In genomic region chr12:25741917-25742316, GRCh38 we compare ENCODE assay signal across 15 cellular contexts.
DNase-seq lines count a peak whose midpoint lies in the region; ATAC-seq and TF ChIP-seq lines count a peak whose summit lies in the region.
"Had no signal": no experiment of that assay in that cellular context is flagged by ENCODE, and none has a peak within 500 bp of the region (broad histone marks: within the 10 kb centered on the region; RNA-seq: fewer than 3 reads in every experiment).

No MANE protein-coding gene starts in this region.

- DNase-seq in Panc1 (ENCODE audit: low read depth, low spot score) (no peak), mesenchymal stem cell (no peak), smooth muscle cell (lab: John Stamatoyannopoulos, UW; ENCODE audit: unreplicated experiment) (no peak)
- DNase-seq in stimulated activated naive CD4-positive, alpha-beta T cell treated with Interleukin-2 at 50 U/mL for 16 hours (lab: John Stamatoyannopoulos, UW), result no peak
- DNase-seq: C1 segment of cervical spinal cord; Calu3; CD4-positive, alpha-beta memory T cell; COR-L47; DMS53; DMS79 treated with DMSO at 0.1 percent for 48 hours; GF-D8; GOT3 had no signal

- TF ChIP-seq CTCF in Panc1 (IDR thresholded peaks at IDR 0.05) (no peak), smooth muscle cell (IDR thresholded peaks at IDR 0.05; ENCODE audit: borderline replicate concordance, insufficient read depth, poor library complexity, severe bottlenecking) (no peak)

- H3K4ac ChIP-seq in mesenchymal stem cell (ENCODE audit: low read depth in 1 of 2, low read length in 2 of 2), result no peak overlapping the region

- H3K4me3 ChIP-seq in Panc1 (ENCODE audit: low read depth in 2 of 2, low read length in 2 of 2) (no peak overlapping the region), mesenchymal stem cell (ENCODE audit: insufficient read depth in 1 of 2, low read depth in 1 of 2, low read length in 2 of 2) (no peak overlapping the region), smooth muscle cell (no peak overlapping the region)
- H3K4me3 ChIP-seq: HAP-1 had no signal

- ATAC-seq in Panc1, result peak; percentile 37; the same call in 1 of the 2 replicates
- ATAC-seq in GM19328 (IDR thresholded peaks at IDR 0.05; ENCODE audit: unreplicated experiment), result no peak
- no peak for ATAC-seq in GM21447 (IDR thresholded peaks at IDR 0.05; ENCODE audit: unreplicated experiment)

- CTCF ChIA-PET in Panc1 (lab: Charles Lee), result no interaction called here

- no peak overlapping the region for H2AK5ac ChIP-seq in mesenchymal stem cell (ENCODE audit: low read length, severe bottlenecking)

- H3K27ac ChIP-seq in Panc1 (ENCODE audit: low read length), result no peak overlapping the region
- no peak overlapping the region for H3K27ac ChIP-seq in mesenchymal stem cell (ENCODE audit: low read length, poor library complexity, severe bottlenecking)
- H3K27ac ChIP-seq in smooth muscle cell (ENCODE audit: low read depth), result peak overlapping the region; percentile 59

- no peaks in the 10 kb centered on the region for H3K79me2 ChIP-seq in smooth muscle cell (ENCODE audit: low read depth)

- no peak overlapping the region for H2BK12ac ChIP-seq in mesenchymal stem cell (ENCODE audit: low read length in 2 of 2)

- H2BK120ac ChIP-seq in mesenchymal stem cell (ENCODE audit: low read depth, low read length), result no peak overlapping the region

- POLR2A ChIA-PET in Panc1 (lab: Charles Lee), result no interaction called here

- H2AFZ ChIP-seq in mesenchymal stem cell (ENCODE audit: low read depth, low read length), result peak overlapping the region; percentile 42
- H2AFZ ChIP-seq in smooth muscle cell (ENCODE audit: low read depth), result peak overlapping the region; percentile 34

- no peaks in the 10 kb centered on the region for H3K4me1 ChIP-seq in Panc1 (ENCODE audit: control insufficient read depth, insufficient read depth, low read length)
- no peaks in the 10 kb centered on the region for H3K4me1 ChIP-seq in mesenchymal stem cell (ENCODE audit: control insufficient read depth, insufficient read depth, low read depth, low read length)
- peaks cover 3% of the 10 kb centered on the region for H3K4me1 ChIP-seq in smooth muscle cell (ENCODE audit: low read depth)

- H4K8ac ChIP-seq in mesenchymal stem cell (ENCODE audit: low read length), result no peak overlapping the region

- no peaks in the 10 kb centered on the region for H3K79me1 ChIP-seq in mesenchymal stem cell (replicated peaks; ENCODE audit: low read length, poor library complexity, severe bottlenecking)

- no peak overlapping the region for H2BK5ac ChIP-seq in mesenchymal stem cell (ENCODE audit: low read depth, low read length, poor library complexity, severe bottlenecking)

- intact Hi-C loops in Panc1 (cut with micrococcal nuclease; ENCODE audit: unreplicated experiment), result no loop called here

- no peak overlapping the region for H2BK15ac ChIP-seq in mesenchymal stem cell (ENCODE audit: low read depth, poor library complexity, severe bottlenecking)

- H3K14ac ChIP-seq in mesenchymal stem cell (ENCODE audit: low read length in 2 of 2), result no peak overlapping the region

- no peaks in the 10 kb centered on the region for H4K20me1 ChIP-seq in smooth muscle cell (ENCODE audit: low read depth)

- H3K36me3 ChIP-seq in Panc1 (ENCODE audit: control insufficient read depth, insufficient read depth, low read length), result no peaks in the 10 kb centered on the region
- H3K36me3 ChIP-seq in mesenchymal stem cell (ENCODE audit: control insufficient read depth in 1 of 2, insufficient read depth in 2 of 2, low read depth in 1 of 2, low read length in 2 of 2), result no peaks in the 10 kb centered on the region
- no peaks in the 10 kb centered on the region for H3K36me3 ChIP-seq in smooth muscle cell (ENCODE audit: low read depth)
- H3K36me3 ChIP-seq: HAP-1 had no signal

- no TSS peak for BruUV-seq in Panc1 (replicated peaks; lab: Mats Ljungman, UMichigan)

- H3K4me2 ChIP-seq in mesenchymal stem cell (ENCODE audit: low read length, poor library complexity, severe bottlenecking), result no peak overlapping the region
- peak overlapping the region; percentile 52 for H3K4me2 ChIP-seq in smooth muscle cell

- in situ Hi-C loops in Panc1 (cut with HindIII; ENCODE audit: low pct_unique_long_range_greater_than_20kb, low sequenced_read_pairs), result no loop called here

- no peaks in the 10 kb centered on the region for H3K9me3 ChIP-seq in Panc1 (ENCODE audit: control insufficient read depth, insufficient read depth, low read depth, low read length)
- no peaks in the 10 kb centered on the region for H3K9me3 ChIP-seq in mesenchymal stem cell (ENCODE audit: control insufficient read depth, low read length)
- H3K9me3 ChIP-seq in smooth muscle cell (replicated peaks; ENCODE audit: low read depth), result no peaks in the 10 kb centered on the region
- H3K9me3 ChIP-seq: HAP-1 had no signal

- H4K91ac ChIP-seq in mesenchymal stem cell (ENCODE audit: low read length), result no peak overlapping the region

- H3K9ac ChIP-seq in mesenchymal stem cell (ENCODE audit: low read length) (no peak overlapping the region), smooth muscle cell (ENCODE audit: low read depth) (no peak overlapping the region)

- H3F3A ChIP-seq in smooth muscle cell (ENCODE audit: low read depth), result peaks cover 9% of the 10 kb centered on the region

- no peak overlapping the region for H3K18ac ChIP-seq in mesenchymal stem cell (ENCODE audit: low read depth in 1 of 2, low read length in 2 of 2)

- no CpG with 5 or more reads among the region's 1 CpG for WGBS in mesenchymal stem cell
- 52% methylated on average over 1 of the region's 1 CpG for WGBS in smooth muscle cell (ENCODE audit: low lambda C conversion rate)

- no peak overlapping the region for H3K23ac ChIP-seq in mesenchymal stem cell (ENCODE audit: low read length in 2 of 2)

- H3K27me3 ChIP-seq in Panc1 (ENCODE audit: control insufficient read depth, insufficient read depth, low read length), result 0 out of 2 replicates have a peak, but pooled peaks cover 5% of the 10 kb centered on the region
- no peaks in the 10 kb centered on the region for H3K27me3 ChIP-seq in mesenchymal stem cell (ENCODE audit: control insufficient read depth in 1 of 2, insufficient read depth in 1 of 2, low read length in 2 of 2)
- no peaks in the 10 kb centered on the region for H3K27me3 ChIP-seq in smooth muscle cell (ENCODE audit: low read depth)
